8 cellular contexts compared by ENCODE assay signal in genomic region chr1:226677121-226678020, GRCh38.
DNase-seq lines count a peak whose midpoint lies in the region; ATAC-seq and TF ChIP-seq lines count a peak whose summit lies in the region.

No MANE protein-coding gene starts in this region.

- peak overlapping the region; percentile 97 for H3K27ac Mint-ChIP-seq in activated T-helper 17 cell treated with anti-CD3 and anti-CD28 coated beads, Interleukin-2, amount 50 U/mL, for 72 hours

- H3K36me3 ChIP-seq in vagina, result no peaks in the 10 kb centered on the region

- no peak overlapping the region for H3K4me3 ChIP-seq in AG09309 (ENCODE audit: control insufficient read depth, low read depth, low read length)
- H3K4me3 ChIP-seq in fibroblast of pulmonary artery (replicated peaks; ENCODE audit: low read depth, low read length), result no peak overlapping the region
- no peak overlapping the region for H3K4me3 ChIP-seq in vagina

- H3K27ac ChIP-seq in vagina, result peak overlapping the region; percentile 96

- peaks cover 93% of the 10 kb centered on the region for H3K4me1 ChIP-seq in vagina

- no peaks in the 10 kb centered on the region for H3K27me3 ChIP-seq in vagina

- DNase-seq in AG09309 (ENCODE audit: low read depth) (peak; percentile 61), NOMO-1 (lab: John Stamatoyannopoulos, UW; ENCODE audit: unreplicated experiment in 2 of 2) (peak; percentile 40 to 58), fibroblast of pulmonary artery (ENCODE audit: low read depth) (peak; percentile 68), pons (ENCODE audit: low spot score) (peak; percentile 98), vagina (ENCODE audit: extremely low spot score in 2 of 2) (no peak)

- no peaks in the 10 kb centered on the region for H3K9me3 ChIP-seq in vagina

- no peak for TF ChIP-seq POLR2A in vagina (IDR thresholded peaks at IDR 0.05)

- peaks cover 53% of the 10 kb centered on the region for H3K36me3 Mint-ChIP-seq in activated T-helper 17 cell treated with anti-CD3 and anti-CD28 coated beads, Interleukin-2, amount 50 U/mL, for 72 hours (ENCODE audit: low read depth)

- peaks cover 4% of the 10 kb centered on the region for H3K9me3 Mint-ChIP-seq in activated T-helper 17 cell treated with anti-CD3 and anti-CD28 coated beads, Interleukin-2, amount 50 U/mL, for 72 hours

- ATAC-seq in GM21576 (IDR thresholded peaks at IDR 0.05; ENCODE audit: unreplicated experiment) (peak; percentile 34), HG02852 (IDR thresholded peaks at IDR 0.05; ENCODE audit: unreplicated experiment) (no peak)
- peak; percentile 77 for ATAC-seq in activated T-helper 17 cell treated with anti-CD3 and anti-CD28 coated beads, Interleukin-2, amount 50 U/mL, for 72 hours (replicated peaks)

- intact Hi-C loops in vagina (cut with DNase I), result loop anchor here (2.0 kb wide), 1 partner anchor 15 kb away; no protein-coding TSS in a partner anchor

- peak overlapping the region; percentile 91 for H3K4me3 Mint-ChIP-seq in activated T-helper 17 cell treated with anti-CD3 and anti-CD28 coated beads, Interleukin-2, amount 50 U/mL, for 72 hours

- H3K27me3 Mint-ChIP-seq in activated T-helper 17 cell treated with anti-CD3 and anti-CD28 coated beads, Interleukin-2, amount 50 U/mL, for 72 hours, result no peaks in the 10 kb centered on the region

- peaks cover 64% of the 10 kb centered on the region for H3K4me1 Mint-ChIP-seq in activated T-helper 17 cell treated with anti-CD3 and anti-CD28 coated beads, Interleukin-2, amount 50 U/mL, for 72 hours

- no peak for TF ChIP-seq CTCF in AG09309 (IDR thresholded peaks at IDR 0.05; ENCODE audit: control insufficient read depth, insufficient read depth, low read depth, low read length, missing control alignments)
- no peak for TF ChIP-seq CTCF in fibroblast of pulmonary artery (IDR thresholded peaks at IDR 0.05; ENCODE audit: low read length, missing control alignments)
- no peak for TF ChIP-seq CTCF in vagina (IDR thresholded peaks at IDR 0.05)

Comparison
In these comparisons a context has a peak if more than half of its experiments do, and no peak if none do; other contexts are left out.
1. DNase-seq: peak in AG09309 (single experiment), NOMO-1 (2 of 2), fibroblast of pulmonary artery (single experiment) and pons (single experiment); none in vagina (0 of 2).